ENCODE assay signal across 1 cellular context in the genomic region with DNA sequence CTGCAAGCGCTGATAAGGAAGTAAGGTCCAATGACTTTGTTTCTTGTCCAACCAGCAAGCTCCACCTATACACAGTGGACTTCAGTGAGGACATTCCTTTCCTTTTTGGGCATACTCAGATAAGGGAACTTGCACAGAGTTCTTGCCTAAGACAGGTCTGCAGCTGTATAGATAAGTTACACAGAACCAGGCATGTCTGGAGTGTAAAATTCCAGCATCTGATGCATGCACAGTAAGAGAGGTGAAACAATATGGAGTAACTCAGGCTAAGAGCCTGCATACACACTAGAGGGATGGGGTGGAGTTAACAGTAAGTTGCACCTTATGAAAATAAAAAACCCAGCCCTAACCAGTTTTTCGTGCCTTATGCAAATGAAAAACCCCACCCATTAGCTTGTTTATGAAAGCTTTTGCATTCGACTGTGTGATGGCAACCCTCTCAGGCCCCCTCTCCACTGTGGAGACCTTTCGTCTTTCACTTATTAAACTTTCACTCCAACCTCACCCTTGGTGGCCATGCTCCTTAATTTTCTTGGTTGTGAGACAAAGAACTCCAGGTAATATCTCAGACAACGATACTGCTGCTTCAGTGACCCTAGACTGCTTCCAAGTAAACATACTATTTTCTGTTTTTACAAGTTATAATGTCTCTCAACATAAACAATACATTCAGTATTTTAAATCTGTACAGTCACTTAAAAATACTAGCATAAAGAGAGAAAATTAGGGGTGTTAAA.
TF ChIP-seq lines count a peak whose summit lies in the region.

No MANE protein-coding gene starts in this region.

TF ChIP-seq in K562, 482 proteins besides CTCF, POLR2A, EP300 and RAD21 (continued from another document and continues in another):
- TF ChIP-seq RNF219 (CRISPR knock-in tag; IDR thresholded peaks at IDR 0.05) (peak; percentile 88), ZFP36 (IDR thresholded peaks at IDR 0.05; ENCODE audit: low read depth, low read length, partially characterized antibody) (no peak), CEBPG (CRISPR knock-in tag; IDR thresholded peaks at IDR 0.05) (peak; percentile 25), CEBPG (tag; conservative IDR thresholded peaks at IDR 0.05 in 1 of 2, IDR thresholded peaks at IDR 0.05 in 1 of 2) (peak; percentile 24 to 78; a peak in 3 of 4 replicates), ZKSCAN8 (CRISPR knock-in tag; IDR thresholded peaks at IDR 0.05) (peak; percentile 86), REST (CRISPR knock-in tag; IDR thresholded peaks at IDR 0.05; ENCODE audit: low read depth) (peak; percentile 75; the same call in 1 of the 2 replicates), SRSF1 (IDR thresholded peaks at IDR 0.05; ENCODE audit: low read depth, low read length) (no peak), NEUROD1 (IDR thresholded peaks at IDR 0.05; ENCODE audit: borderline replicate concordance, low read depth, low read length, partially characterized antibody) (no peak), TSC22D4 (tag; IDR thresholded peaks at IDR 0.05) (no peak), ZNF3 (CRISPR knock-in tag; IDR thresholded peaks at IDR 0.05) (no peak; the same call in 1 of the 2 replicates), SRSF9 (IDR thresholded peaks at IDR 0.05; ENCODE audit: borderline replicate concordance, low read depth, low read length) (no peak), ZNF583 (CRISPR knock-in tag; IDR thresholded peaks at IDR 0.05) (peak; percentile 99), GABPA (tag; conservative IDR thresholded peaks at IDR 0.05; ENCODE audit: low read depth) (peak; percentile 54), ZNF431 (CRISPR knock-in tag; IDR thresholded peaks at IDR 0.05) (no peak), ATF4 (CRISPR knock-in tag; IDR thresholded peaks at IDR 0.05) (peak; percentile 97), ARID2 (IDR thresholded peaks at IDR 0.05) (no peak), NR2F6 (CRISPR knock-in tag; IDR thresholded peaks at IDR 0.05) (peak; percentile 96), ETV5 (CRISPR knock-in tag; IDR thresholded peaks at IDR 0.05; ENCODE audit: low read depth) (0 out of 2 replicates have a peak, but pooled peaks have one; percentile 23), C11orf30 (IDR thresholded peaks at IDR 0.05; ENCODE audit: low read depth) (no peak), ZNF75A (CRISPR knock-in tag; IDR thresholded peaks at IDR 0.05) (peak; percentile 89), ZNF408 (CRISPR knock-in tag; IDR thresholded peaks at IDR 0.05; ENCODE audit: low read depth) (no peak), ZBTB11 (CRISPR knock-in tag; IDR thresholded peaks at IDR 0.05) (peak in 1 of 3 experiments; percentile 78; a peak in 2 of 6 replicates), KHSRP (IDR thresholded peaks at IDR 0.05) (0 out of 2 replicates have a peak, but pooled peaks have one; percentile 19), CCNT2 (IDR thresholded peaks at IDR 0.05; ENCODE audit: borderline replicate concordance, extremely low read depth, insufficient read length, low read depth, low read length) (peak; percentile 40)
- TF ChIP-seq, protein P1, sequence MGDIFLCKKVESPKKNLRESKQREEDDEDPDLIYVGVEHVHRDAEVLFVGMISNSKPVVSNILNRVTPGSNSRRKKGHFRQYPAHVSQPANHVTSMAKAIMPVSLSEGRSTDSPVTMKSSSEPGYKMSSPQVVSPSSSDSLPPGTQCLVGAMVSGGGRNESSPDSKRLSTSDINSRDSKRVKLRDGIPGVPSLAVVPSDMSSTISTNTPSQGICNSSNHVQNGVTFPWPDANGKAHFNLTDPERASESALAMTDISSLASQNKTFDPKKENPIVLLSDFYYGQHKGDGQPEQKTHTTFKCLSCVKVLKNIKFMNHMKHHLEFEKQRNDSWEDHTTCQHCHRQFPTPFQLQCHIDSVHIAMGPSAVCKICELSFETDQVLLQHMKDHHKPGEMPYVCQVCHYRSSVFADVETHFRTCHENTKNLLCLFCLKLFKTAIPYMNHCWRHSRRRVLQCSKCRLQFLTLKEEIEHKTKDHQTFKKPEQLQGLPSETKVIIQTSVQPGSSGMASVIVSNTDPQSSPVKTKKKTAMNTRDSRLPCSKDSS (IDR thresholded peaks at IDR 0.05; ENCODE audit: low read depth, partially characterized antibody), result no peak
- TF ChIP-seq, protein P2, sequence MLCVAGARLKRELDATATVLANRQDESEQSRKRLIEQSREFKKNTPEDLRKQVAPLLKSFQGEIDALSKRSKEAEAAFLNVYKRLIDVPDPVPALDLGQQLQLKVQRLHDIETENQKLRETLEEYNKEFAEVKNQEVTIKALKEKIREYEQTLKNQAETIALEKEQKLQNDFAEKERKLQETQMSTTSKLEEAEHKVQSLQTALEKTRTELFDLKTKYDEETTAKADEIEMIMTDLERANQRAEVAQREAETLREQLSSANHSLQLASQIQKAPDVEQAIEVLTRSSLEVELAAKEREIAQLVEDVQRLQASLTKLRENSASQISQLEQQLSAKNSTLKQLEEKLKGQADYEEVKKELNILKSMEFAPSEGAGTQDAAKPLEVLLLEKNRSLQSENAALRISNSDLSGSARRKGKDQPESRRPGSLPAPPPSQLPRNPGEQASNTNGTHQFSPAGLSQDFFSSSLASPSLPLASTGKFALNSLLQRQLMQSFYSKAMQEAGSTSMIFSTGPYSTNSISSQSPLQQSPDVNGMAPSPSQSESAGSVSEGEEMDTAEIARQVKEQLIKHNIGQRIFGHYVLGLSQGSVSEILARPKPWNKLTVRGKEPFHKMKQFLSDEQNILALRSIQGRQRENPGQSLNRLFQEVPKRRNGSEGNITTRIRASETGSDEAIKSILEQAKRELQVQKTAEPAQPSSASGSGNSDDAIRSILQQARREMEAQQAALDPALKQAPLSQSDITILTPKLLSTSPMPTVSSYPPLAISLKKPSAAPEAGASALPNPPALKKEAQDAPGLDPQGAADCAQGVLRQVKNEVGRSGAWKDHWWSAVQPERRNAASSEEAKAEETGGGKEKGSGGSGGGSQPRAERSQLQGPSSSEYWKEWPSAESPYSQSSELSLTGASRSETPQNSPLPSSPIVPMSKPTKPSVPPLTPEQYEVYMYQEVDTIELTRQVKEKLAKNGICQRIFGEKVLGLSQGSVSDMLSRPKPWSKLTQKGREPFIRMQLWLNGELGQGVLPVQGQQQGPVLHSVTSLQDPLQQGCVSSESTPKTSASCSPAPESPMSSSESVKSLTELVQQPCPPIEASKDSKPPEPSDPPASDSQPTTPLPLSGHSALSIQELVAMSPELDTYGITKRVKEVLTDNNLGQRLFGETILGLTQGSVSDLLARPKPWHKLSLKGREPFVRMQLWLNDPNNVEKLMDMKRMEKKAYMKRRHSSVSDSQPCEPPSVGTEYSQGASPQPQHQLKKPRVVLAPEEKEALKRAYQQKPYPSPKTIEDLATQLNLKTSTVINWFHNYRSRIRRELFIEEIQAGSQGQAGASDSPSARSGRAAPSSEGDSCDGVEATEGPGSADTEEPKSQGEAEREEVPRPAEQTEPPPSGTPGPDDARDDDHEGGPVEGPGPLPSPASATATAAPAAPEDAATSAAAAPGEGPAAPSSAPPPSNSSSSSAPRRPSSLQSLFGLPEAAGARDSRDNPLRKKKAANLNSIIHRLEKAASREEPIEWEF (CRISPR knock-in tag; IDR thresholded peaks at IDR 0.05), result peak; percentile 65; the same call in 1 of the 2 replicates
- TF ChIP-seq, protein P3, sequence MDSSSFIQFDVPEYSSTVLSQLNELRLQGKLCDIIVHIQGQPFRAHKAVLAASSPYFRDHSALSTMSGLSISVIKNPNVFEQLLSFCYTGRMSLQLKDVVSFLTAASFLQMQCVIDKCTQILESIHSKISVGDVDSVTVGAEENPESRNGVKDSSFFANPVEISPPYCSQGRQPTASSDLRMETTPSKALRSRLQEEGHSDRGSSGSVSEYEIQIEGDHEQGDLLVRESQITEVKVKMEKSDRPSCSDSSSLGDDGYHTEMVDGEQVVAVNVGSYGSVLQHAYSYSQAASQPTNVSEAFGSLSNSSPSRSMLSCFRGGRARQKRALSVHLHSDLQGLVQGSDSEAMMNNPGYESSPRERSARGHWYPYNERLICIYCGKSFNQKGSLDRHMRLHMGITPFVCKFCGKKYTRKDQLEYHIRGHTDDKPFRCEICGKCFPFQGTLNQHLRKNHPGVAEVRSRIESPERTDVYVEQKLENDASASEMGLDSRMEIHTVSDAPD (CRISPR knock-in tag; IDR thresholded peaks at IDR 0.05), result peak; percentile 100
- TF ChIP-seq, protein P4, sequence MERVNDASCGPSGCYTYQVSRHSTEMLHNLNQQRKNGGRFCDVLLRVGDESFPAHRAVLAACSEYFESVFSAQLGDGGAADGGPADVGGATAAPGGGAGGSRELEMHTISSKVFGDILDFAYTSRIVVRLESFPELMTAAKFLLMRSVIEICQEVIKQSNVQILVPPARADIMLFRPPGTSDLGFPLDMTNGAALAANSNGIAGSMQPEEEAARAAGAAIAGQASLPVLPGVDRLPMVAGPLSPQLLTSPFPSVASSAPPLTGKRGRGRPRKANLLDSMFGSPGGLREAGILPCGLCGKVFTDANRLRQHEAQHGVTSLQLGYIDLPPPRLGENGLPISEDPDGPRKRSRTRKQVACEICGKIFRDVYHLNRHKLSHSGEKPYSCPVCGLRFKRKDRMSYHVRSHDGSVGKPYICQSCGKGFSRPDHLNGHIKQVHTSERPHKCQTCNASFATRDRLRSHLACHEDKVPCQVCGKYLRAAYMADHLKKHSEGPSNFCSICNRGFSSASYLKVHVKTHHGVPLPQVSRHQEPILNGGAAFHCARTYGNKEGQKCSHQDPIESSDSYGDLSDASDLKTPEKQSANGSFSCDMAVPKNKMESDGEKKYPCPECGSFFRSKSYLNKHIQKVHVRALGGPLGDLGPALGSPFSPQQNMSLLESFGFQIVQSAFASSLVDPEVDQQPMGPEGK (CRISPR knock-in tag; IDR thresholded peaks at IDR 0.05; ENCODE audit: borderline replicate concordance), result peak; percentile 87; the same call in 1 of the 2 replicates
